In the genomic region with DNA sequence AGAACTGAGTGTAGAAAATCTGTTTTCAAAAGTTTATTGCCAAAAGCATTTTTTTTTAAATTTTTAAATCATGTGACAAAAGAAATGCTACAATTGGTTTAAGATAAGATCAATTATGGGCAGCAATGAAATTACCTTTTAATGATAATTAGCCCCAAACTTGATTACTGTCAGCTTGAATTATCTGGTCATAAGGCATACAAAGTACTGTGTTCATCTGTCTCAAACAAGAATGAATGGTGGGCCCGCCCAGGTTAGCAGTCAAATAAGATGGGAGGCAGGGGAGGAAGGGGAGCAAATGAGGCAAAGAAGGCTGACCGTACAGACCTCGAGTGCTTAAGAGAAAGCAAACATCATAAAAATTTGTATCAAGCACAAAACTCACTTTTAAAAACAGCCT, we compare ENCODE assay signal across 26 cellular contexts.
DNase-seq lines count a peak whose midpoint lies in the region; ATAC-seq and TF ChIP-seq lines count a peak whose summit lies in the region.
"Had no signal": no experiment of that assay in that cellular context is flagged by ENCODE, and none has a peak within 500 bp of the region (broad histone marks: within the 10 kb centered on the region; RNA-seq: fewer than 3 reads in every experiment).

No MANE protein-coding gene starts in this region.

- H3K36me3 Mint-ChIP-seq in HFFc6 (ENCODE audit: low read depth) = no peaks in the 10 kb centered on the region
- H3K36me3 Mint-ChIP-seq in nephron (ENCODE audit: low read depth) = no peaks in the 10 kb centered on the region
- H3K36me3 Mint-ChIP-seq: mesothelial cell of epicardium; naive thymus-derived CD8-positive, alpha-beta T cell had no signal

- H3K27me3 Mint-ChIP-seq in HFFc6 (ENCODE audit: insufficient read depth) (no peaks in the 10 kb centered on the region), nephron (ENCODE audit: low read depth) (peaks cover 4% of the 10 kb centered on the region)
- H3K27me3 Mint-ChIP-seq: activated CD4-positive, alpha-beta T cell treated with anti-CD3 and anti-CD28 coated beads, Interleukin-2, amount 10 ng/mL, durations not matched to agents 7 days and 5 days; T-cell had no signal

- no peak for TF ChIP-seq CTCF in HFFc6 (IDR thresholded peaks at IDR 0.05)
- TF ChIP-seq CTCF in nephron (IDR thresholded peaks at IDR 0.05; ENCODE audit: unreplicated experiment in 3 of 3) = no peak
- TF ChIP-seq CTCF in uterus (IDR thresholded peaks at IDR 0.05) = no peak

- H3K9me3 Mint-ChIP-seq in HFFc6 (no peaks in the 10 kb centered on the region), nephron (no peaks in the 10 kb centered on the region)
- H3K9me3 Mint-ChIP-seq: activated CD4-positive, alpha-beta T cell treated with anti-CD3 and anti-CD28 coated beads, Interleukin-2, amount 10 ng/mL, durations not matched to agents 7 days and 5 days; mesothelial cell of epicardium; naive thymus-derived CD8-positive, alpha-beta T cell; T-cell; WTC11 had no signal

- H3K27ac ChIP-seq in uterus = peak overlapping the region; percentile 82 to 84
- H3K27ac ChIP-seq: epithelial cell of prostate, ovary had no signal

- H3K27me3 ChIP-seq in endocrine pancreas (ENCODE audit: control insufficient read depth, insufficient read depth, low read length) = no peaks in the 10 kb centered on the region
- H3K27me3 ChIP-seq in uterus = no peaks in the 10 kb centered on the region
- H3K27me3 ChIP-seq: ovary had no signal

- H3K9me3 ChIP-seq in endocrine pancreas (ENCODE audit: control insufficient read depth, low read length) (no peaks in the 10 kb centered on the region), uterus (no peaks in the 10 kb centered on the region)
- H3K9me3 ChIP-seq: ovary had no signal

- DNase-seq in HFFc6 (no peak), uterus (peak in 1 of 2 donors; percentile 56), GM19238 (ENCODE audit: insufficient read length, low spot score) (no peak)
- DNase-seq: activated CD4-positive, alpha-beta T cell treated with anti-CD3 and anti-CD28 coated beads, Interleukin-2, amount 10 ng/mL, durations not matched to agents 7 days and 5 days; activated effector memory CD4-positive, alpha-beta T cell treated with Interleukin-2 at 50 U/mL for 16 hours; activated T-cell treated with anti-CD3 and anti-CD28 coated beads, Interleukin-2, amount 50 U/mL, for 1 hour; effector CD4-positive, alpha-beta T cell; islet precursor cell; left ventricle myocardium superior; MM.1S; naive thymus-derived CD8-positive, alpha-beta T cell; NCI-H1105 treated with DMSO at 0.1 percent for 48 hours; NCI-H187 treated with DMSO at 0.1 percent for 48 hours; NCI-H510A; stimulated activated naive CD8-positive, alpha-beta T cell treated with anti-CD3 and anti-CD28 coated beads, Interleukin-15, Interleukin-2, amounts not matched to agents 100 U/mL and 50 U/mL, for 24 hours; T-cell had no signal

- H3K4me1 Mint-ChIP-seq in HFFc6 (ENCODE audit: low read depth) (peaks cover 43% of the 10 kb centered on the region), nephron (peaks cover 44% of the 10 kb centered on the region)
- H3K4me1 Mint-ChIP-seq: activated CD4-positive, alpha-beta T cell treated with anti-CD3 and anti-CD28 coated beads, Interleukin-2, amount 10 ng/mL, durations not matched to agents 7 days and 5 days had no signal

- peaks cover 9% of the 10 kb centered on the region for H3K4me1 ChIP-seq in endocrine pancreas (ENCODE audit: control insufficient read depth, insufficient read depth, low read length)
- no peaks in the 10 kb centered on the region for H3K4me1 ChIP-seq in uterus

- H3K4me3 Mint-ChIP-seq in HFFc6 (no peak overlapping the region), nephron (no peak overlapping the region)
- H3K4me3 Mint-ChIP-seq: activated CD4-positive, alpha-beta T cell treated with anti-CD3 and anti-CD28 coated beads, Interleukin-2, amount 10 ng/mL, durations not matched to agents 7 days and 5 days; mesothelial cell of epicardium; naive thymus-derived CD8-positive, alpha-beta T cell; T-cell; WTC11 had no signal

- no peaks in the 10 kb centered on the region for H3K36me3 ChIP-seq in endocrine pancreas (ENCODE audit: control insufficient read depth, insufficient read depth, low read length)
- H3K36me3 ChIP-seq in uterus = no peaks in the 10 kb centered on the region
- H3K36me3 ChIP-seq: ovary had no signal

- ATAC-seq in GM18505 (IDR thresholded peaks at IDR 0.05; ENCODE audit: unreplicated experiment) (no peak), GM19023 (IDR thresholded peaks at IDR 0.05; ENCODE audit: unreplicated experiment) (no peak)
- ATAC-seq: activated naive CD4-positive, alpha-beta T cell treated with anti-CD3 and anti-CD28 coated beads, Interleukin-2, amount 50 U/mL, for 72 hours; naive thymus-derived CD8-positive, alpha-beta T cell; stimulated activated naive CD8-positive, alpha-beta T cell treated with anti-CD3 and anti-CD28 coated beads, Interleukin-15, Interleukin-2, amounts not matched to agents 100 U/mL and 50 U/mL, for 24 hours; T-cell; WTC11 had no signal

- H3K4me3 ChIP-seq in endocrine pancreas (ENCODE audit: control insufficient read depth, insufficient read depth, low read length) (peak overlapping the region; percentile 0), uterus (no peak overlapping the region)
- H3K4me3 ChIP-seq: ovary, skin epidermis had no signal

- intact Hi-C loops in uterus (cut with DNase I; ENCODE audit: low total_unique reads) = no loop called here

- TF ChIP-seq POLR2A in uterus (IDR thresholded peaks at IDR 0.05) = no peak
- TF ChIP-seq POLR2A in GM18505 (IDR thresholded peaks at IDR 0.05; ENCODE audit: borderline replicate concordance, extremely low read depth, insufficient read depth, insufficient read length) = no peak

- peak overlapping the region; percentile 3; the same call in 1 of the 2 replicates for H3K27ac Mint-ChIP-seq in HFFc6
- H3K27ac Mint-ChIP-seq in nephron = peak overlapping the region; percentile 23 to 54 (median 46)
- H3K27ac Mint-ChIP-seq: activated CD4-positive, alpha-beta T cell treated with anti-CD3 and anti-CD28 coated beads, Interleukin-2, amount 10 ng/mL, durations not matched to agents 7 days and 5 days; activated naive CD4-positive, alpha-beta T cell treated with anti-CD3 and anti-CD28 coated beads, Interleukin-2, amount 50 U/mL, for 72 hours; mesothelial cell of epicardium; naive thymus-derived CD8-positive, alpha-beta T cell; T-cell; WTC11 had no signal

- no peak overlapping the region for H3K9ac ChIP-seq in endocrine pancreas (ENCODE audit: control insufficient read depth, insufficient read depth, low read length)
